In genomic region chr1:10181154-10181553, GRCh38 we compare ENCODE assay signal across 14 cellular contexts.
"Had no signal": no experiment of that assay in that cellular context is flagged by ENCODE, and none has a peak within 500 bp of the region (broad histone marks: within the 10 kb centered on the region; RNA-seq: fewer than 3 reads in every experiment).

No MANE protein-coding gene starts in this region.

- H3K27ac Mint-ChIP-seq: activated naive CD8-positive, alpha-beta T cell treated with anti-CD3 and anti-CD28 coated beads, Interleukin-2, amount 10 ng/mL, durations not matched to agents 7 days and 5 days; T-cell had no signal

- DNase-seq: activated CD4-positive, alpha-beta T cell treated with anti-CD3 and anti-CD28 coated beads for 4 hours; activated CD8-positive, alpha-beta memory T cell treated with anti-CD3 and anti-CD28 coated beads, Interleukin-2, amount 50 U/mL, for 48 hours; activated CD8-positive, alpha-beta T cell treated with anti-CD3 and anti-CD28 coated beads for 36 hours; activated naive CD8-positive, alpha-beta T cell treated with anti-CD3 and anti-CD28 coated beads, Interleukin-2, amount 10 ng/mL, durations not matched to agents 7 days and 5 days; effector CD8-positive, alpha-beta T cell; head of caudate nucleus; mucosa of descending colon; naive thymus-derived CD8-positive, alpha-beta T cell; stimulated activated CD4-positive, alpha-beta T cell treated with anti-CD3 and anti-CD28 coated beads, Interleukin-4, amount 100 ng/mL, for 4 hours; T-cell; T1000; thyroid gland; uterus had no signal

- H3K9me3 ChIP-seq: ascending aorta, mucosa of descending colon, thyroid gland, uterus had no signal

- H3K27ac ChIP-seq: ascending aorta, thyroid gland, uterus had no signal

- H3K4me3 Mint-ChIP-seq: activated CD8-positive, alpha-beta T cell treated with anti-CD3 and anti-CD28 coated beads for 36 hours; activated naive CD8-positive, alpha-beta T cell treated with anti-CD3 and anti-CD28 coated beads, Interleukin-2, amount 10 ng/mL, durations not matched to agents 7 days and 5 days; T-cell had no signal

- H3K4me3 ChIP-seq: ascending aorta, mucosa of descending colon, thyroid gland, uterus had no signal

- H3K27me3 Mint-ChIP-seq: activated CD8-positive, alpha-beta T cell treated with anti-CD3 and anti-CD28 coated beads for 36 hours; activated naive CD8-positive, alpha-beta T cell treated with anti-CD3 and anti-CD28 coated beads, Interleukin-2, amount 10 ng/mL, durations not matched to agents 7 days and 5 days; naive thymus-derived CD8-positive, alpha-beta T cell; T-cell had no signal

- H3K27me3 ChIP-seq: ascending aorta, thyroid gland, uterus had no signal

- H3K9me3 Mint-ChIP-seq: activated naive CD8-positive, alpha-beta T cell treated with anti-CD3 and anti-CD28 coated beads, Interleukin-2, amount 10 ng/mL, durations not matched to agents 7 days and 5 days had no signal

- H3K36me3 ChIP-seq: uterus had no signal

- ATAC-seq: activated CD8-positive, alpha-beta T cell treated with anti-CD3 and anti-CD28 coated beads for 36 hours; mucosa of descending colon; naive thymus-derived CD8-positive, alpha-beta T cell; T-cell had no signal

- H3K4me1 Mint-ChIP-seq: activated naive CD8-positive, alpha-beta T cell treated with anti-CD3 and anti-CD28 coated beads, Interleukin-2, amount 10 ng/mL, durations not matched to agents 7 days and 5 days; T-cell had no signal

- H3K4me1 ChIP-seq: ascending aorta, thyroid gland, uterus had no signal
